Comparison of ENCODE assay signal across 1 cellular context in the genomic region with DNA sequence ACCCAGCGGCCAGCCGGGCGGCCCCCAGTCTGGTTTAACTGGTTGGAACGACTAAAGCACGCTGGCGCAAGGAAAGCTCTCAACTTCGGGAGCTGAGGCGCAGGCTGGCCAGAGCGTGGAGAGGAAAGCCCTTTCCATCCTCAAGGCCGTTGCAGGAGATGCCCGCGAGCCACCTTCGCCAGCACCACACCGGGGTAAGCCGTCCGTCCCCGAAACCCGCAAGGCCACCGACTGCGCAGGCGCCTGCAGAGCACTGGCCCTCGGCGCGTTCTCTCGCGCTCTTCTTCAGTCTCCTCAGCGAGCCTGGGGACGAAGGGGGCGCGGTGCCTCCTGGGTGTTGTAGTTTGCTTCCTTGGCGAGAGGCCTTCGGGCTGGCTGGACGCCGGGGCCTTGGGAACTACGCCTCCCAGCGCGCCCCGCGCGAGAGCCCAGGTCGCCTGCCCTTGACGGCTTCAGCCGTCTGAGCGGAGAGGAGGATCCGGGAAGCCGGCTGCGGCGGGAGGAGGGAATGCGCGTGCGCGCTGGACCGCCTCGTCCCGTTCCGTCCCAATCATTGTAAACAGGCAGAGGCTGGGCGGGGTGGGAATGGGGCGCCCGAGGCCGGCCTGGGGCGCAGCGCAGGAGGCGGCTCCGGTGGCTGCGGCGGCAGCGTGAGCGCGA.
TF ChIP-seq lines count a peak whose summit lies in the region.

A gene (plus strand): TSS at position 531 of the 660 bp plus-strand sequence. CDS start 37,533 bp downstream, outside the sequence.

TF ChIP-seq in HEK293, 187 proteins besides CTCF, POLR2A, EP300 and RAD21 (continued from another document):
- TF ChIP-seq ZNF626 (tag by site-specific recombination; IDR thresholded peaks at IDR 0.05) (no peak), ZNF596 (tag by site-specific recombination; IDR thresholded peaks at IDR 0.05) (no peak), MZF1 (tag by site-specific recombination; IDR thresholded peaks at IDR 0.05; ENCODE audit: borderline replicate concordance) (no peak), MYNN (tag by site-specific recombination; IDR thresholded peaks at IDR 0.05; ENCODE audit: borderline replicate concordance) (no peak), ZNF514 (tag by site-specific recombination; IDR thresholded peaks at IDR 0.05) (no peak), SP7 (tag by site-specific recombination; IDR thresholded peaks at IDR 0.05) (peak; percentile 67), YY1 (tag by site-specific recombination; IDR thresholded peaks at IDR 0.05) (no peak), ZNF292 (tag by site-specific recombination; IDR thresholded peaks at IDR 0.05; ENCODE audit: borderline replicate concordance, low read depth) (no peak), ZNF561 (tag by site-specific recombination; IDR thresholded peaks at IDR 0.05; ENCODE audit: borderline replicate concordance) (peak; percentile 52; the same call in 1 of the 2 replicates)
- TF ChIP-seq, protein P1, sequence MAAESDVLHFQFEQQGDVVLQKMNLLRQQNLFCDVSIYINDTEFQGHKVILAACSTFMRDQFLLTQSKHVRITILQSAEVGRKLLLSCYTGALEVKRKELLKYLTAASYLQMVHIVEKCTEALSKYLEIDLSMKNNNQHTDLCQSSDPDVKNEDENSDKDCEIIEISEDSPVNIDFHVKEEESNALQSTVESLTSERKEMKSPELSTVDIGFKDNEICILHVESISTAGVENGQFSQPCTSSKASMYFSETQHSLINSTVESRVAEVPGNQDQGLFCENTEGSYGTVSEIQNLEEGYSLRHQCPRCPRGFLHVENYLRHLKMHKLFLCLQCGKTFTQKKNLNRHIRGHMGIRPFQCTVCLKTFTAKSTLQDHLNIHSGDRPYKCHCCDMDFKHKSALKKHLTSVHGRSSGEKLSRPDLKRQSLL (tag by site-specific recombination; IDR thresholded peaks at IDR 0.05): no peak
